ENCODE assay signal across 1 cellular context in the genomic region with DNA sequence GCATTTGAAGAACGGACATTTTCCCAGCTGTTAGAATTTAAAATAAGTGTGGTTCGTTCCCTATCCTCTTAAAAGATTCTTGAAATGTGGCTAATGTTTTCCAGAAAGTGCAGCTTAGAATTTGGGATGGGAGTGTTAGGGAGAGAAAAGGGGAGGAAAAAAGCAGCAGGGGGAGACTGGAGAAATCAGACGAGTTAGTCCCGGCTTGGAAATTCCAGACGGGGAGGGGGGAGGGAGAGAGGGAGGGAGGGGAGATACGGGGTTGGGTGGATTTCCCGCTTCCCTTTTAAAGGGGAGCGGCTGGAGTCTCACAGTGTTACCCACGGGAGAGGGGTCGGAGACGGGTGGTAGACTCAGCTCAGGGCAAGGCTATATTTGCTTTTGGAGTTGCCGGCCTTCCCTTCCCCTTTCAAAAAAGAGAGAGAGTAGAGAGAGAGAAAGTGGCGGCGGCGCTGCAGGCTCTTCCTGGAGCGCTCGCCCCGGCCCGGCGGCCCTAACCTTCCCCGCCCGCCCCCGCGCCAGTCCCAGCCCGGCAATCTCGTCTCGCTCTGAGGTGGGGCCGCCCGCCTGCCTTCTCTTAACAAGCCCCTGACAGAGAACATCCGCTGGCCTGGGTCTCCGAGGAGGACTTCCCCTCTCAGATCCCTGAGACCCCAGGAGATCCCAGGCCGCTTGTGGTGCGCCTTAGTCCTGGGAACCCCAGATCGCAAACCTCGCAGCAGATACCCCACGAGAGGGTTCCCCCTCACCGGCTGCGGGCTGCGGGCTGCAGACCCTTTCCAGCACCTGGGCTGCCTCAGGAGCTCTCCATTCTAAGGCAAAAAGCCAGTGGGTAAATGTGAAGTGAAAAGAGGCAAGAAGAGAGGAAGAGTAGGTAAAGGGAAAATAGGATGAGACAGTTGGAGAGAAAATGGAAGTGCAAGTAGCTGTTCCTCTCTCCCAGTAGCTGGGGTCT.
TF ChIP-seq lines count a peak whose summit lies in the region.

No MANE protein-coding gene starts in this region.

TF ChIP-seq in HepG2, 621 proteins besides CTCF, POLR2A, EP300 and RAD21 (continued from another document and continues in another):
- TF ChIP-seq ZNF512B (CRISPR knock-in tag; IDR thresholded peaks at IDR 0.05; ENCODE audit: borderline replicate concordance) (peak; percentile 57; the same call in 1 of the 2 replicates), GPN1 (CRISPR knock-in tag; IDR thresholded peaks at IDR 0.05; ENCODE audit: borderline replicate concordance) (no peak), PHF8 (CRISPR knock-in tag; IDR thresholded peaks at IDR 0.05) (peak; percentile 38; the same call in 1 of the 2 replicates), TFE3 (CRISPR knock-in tag; IDR thresholded peaks at IDR 0.05) (no peak), HBP1 (CRISPR knock-in tag; IDR thresholded peaks at IDR 0.05; ENCODE audit: low read depth) (no peak), ATF2 (CRISPR knock-in tag; IDR thresholded peaks at IDR 0.05) (no peak), ATAD3A (CRISPR knock-in tag; IDR thresholded peaks at IDR 0.05) (no peak), KDM5B (CRISPR knock-in tag; IDR thresholded peaks at IDR 0.05; ENCODE audit: borderline replicate concordance) (peak; percentile 38; the same call in 1 of the 2 replicates), ZNF318 (CRISPR knock-in tag; IDR thresholded peaks at IDR 0.05) (no peak), CREB1 (IDR thresholded peaks at IDR 0.05) (no peak), CREB1 (CRISPR knock-in tag; IDR thresholded peaks at IDR 0.05) (no peak), ZNF280B (CRISPR knock-in tag; IDR thresholded peaks at IDR 0.05; ENCODE audit: borderline replicate concordance) (no peak), LRRFIP1 (CRISPR knock-in tag; conservative IDR thresholded peaks at IDR 0.05) (no peak), ZNF558 (CRISPR knock-in tag; IDR thresholded peaks at IDR 0.05; ENCODE audit: borderline replicate concordance) (no peak), HOXA9 (CRISPR knock-in tag; IDR thresholded peaks at IDR 0.05; ENCODE audit: borderline replicate concordance) (no peak), MXI1 (IDR thresholded peaks at IDR 0.05; ENCODE audit: borderline replicate concordance, low read depth, low read length) (0 out of 3 replicates have a peak, but pooled peaks have one; percentile 15), CHD2 (IDR thresholded peaks at IDR 0.05; ENCODE audit: low read depth, low read length) (no peak)
- TF ChIP-seq, protein P1, sequence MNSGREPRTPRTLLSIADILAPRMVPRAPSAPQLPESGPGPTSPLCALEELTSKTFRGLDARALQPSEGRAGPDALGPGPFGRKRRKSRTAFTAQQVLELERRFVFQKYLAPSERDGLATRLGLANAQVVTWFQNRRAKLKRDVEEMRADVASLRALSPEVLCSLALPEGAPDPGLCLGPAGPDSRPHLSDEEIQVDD (CRISPR knock-in tag; IDR thresholded peaks at IDR 0.05; ENCODE audit: borderline replicate concordance), result no peak
- TF ChIP-seq, protein P2, sequence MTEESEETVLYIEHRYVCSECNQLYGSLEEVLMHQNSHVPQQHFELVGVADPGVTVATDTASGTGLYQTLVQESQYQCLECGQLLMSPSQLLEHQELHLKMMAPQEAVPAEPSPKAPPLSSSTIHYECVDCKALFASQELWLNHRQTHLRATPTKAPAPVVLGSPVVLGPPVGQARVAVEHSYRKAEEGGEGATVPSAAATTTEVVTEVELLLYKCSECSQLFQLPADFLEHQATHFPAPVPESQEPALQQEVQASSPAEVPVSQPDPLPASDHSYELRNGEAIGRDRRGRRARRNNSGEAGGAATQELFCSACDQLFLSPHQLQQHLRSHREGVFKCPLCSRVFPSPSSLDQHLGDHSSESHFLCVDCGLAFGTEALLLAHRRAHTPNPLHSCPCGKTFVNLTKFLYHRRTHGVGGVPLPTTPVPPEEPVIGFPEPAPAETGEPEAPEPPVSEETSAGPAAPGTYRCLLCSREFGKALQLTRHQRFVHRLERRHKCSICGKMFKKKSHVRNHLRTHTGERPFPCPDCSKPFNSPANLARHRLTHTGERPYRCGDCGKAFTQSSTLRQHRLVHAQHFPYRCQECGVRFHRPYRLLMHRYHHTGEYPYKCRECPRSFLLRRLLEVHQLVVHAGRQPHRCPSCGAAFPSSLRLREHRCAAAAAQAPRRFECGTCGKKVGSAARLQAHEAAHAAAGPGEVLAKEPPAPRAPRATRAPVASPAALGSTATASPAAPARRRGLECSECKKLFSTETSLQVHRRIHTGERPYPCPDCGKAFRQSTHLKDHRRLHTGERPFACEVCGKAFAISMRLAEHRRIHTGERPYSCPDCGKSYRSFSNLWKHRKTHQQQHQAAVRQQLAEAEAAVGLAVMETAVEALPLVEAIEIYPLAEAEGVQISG (CRISPR knock-in tag; IDR thresholded peaks at IDR 0.05), result peak; percentile 53
